In the genomic region with DNA sequence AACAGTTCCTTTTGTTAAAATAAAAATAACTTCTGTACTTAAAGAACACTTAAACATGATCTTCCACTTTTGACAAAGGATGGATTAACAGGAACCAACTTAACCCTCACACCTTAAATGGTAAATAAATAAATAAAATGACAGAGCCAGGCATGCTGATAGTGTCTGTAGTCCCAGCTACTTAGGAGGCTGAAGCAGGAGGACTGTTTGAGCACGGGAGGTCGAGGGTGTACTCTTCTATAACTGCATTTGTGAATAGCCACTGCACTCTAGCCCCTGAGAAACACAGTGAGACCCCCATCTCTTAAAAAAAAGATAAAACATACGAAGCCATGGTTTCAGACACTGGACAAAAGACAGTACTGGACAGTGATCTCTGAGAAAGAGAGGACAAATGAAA, we compare ENCODE assay signal across 16 cellular contexts. TPM values are rescaled to one million over a fixed set of nuclear protein-coding genes. Genes with fewer than 3 reads are reported as not detected.
DNase-seq lines count a peak whose midpoint lies in the region; ATAC-seq and TF ChIP-seq lines count a peak whose summit lies in the region.
"Had no signal": no experiment of that assay in that cellular context is flagged by ENCODE, and none has a peak within 500 bp of the region (broad histone marks: within the 10 kb centered on the region; RNA-seq: fewer than 3 reads in every experiment).

No MANE protein-coding gene starts in this region.

- peaks cover 100% of the 10 kb centered on the region for H3K79me2 ChIP-seq in GM23248 (ENCODE audit: insufficient read depth)

- H4K91ac ChIP-seq in IMR-90 (ENCODE audit: insufficient read depth, low read depth, low read length): no peak overlapping the region

- WGBS in GM23248 (ENCODE audit: low coverage in 1 of 2, low lambda C conversion rate in 2 of 2, missing lambda C conversion rate in 2 of 2), 2 experiments: 85 to 91% methylated on average over 3 of the region's 3 CpGs
- no CpG with 5 or more reads among the region's 3 CpGs for WGBS in IMR-90 (ENCODE audit: extremely low coverage in 2 of 2, insufficient read length in 1 of 2), 2 experiments
- 90 to 96% methylated on average over 3 of the region's 3 CpGs for WGBS in thyroid gland, 2 donors

- H4K20me1 ChIP-seq in GM23248 (ENCODE audit: insufficient read depth) (peaks cover 6% of the 10 kb centered on the region; the same call in 1 of the 2 replicates), IMR-90 (ENCODE audit: insufficient read depth, low read length) (peaks cover 56% of the 10 kb centered on the region)

- H3K9me2 ChIP-seq in GM23248 (ENCODE audit: insufficient read depth): no peaks in the 10 kb centered on the region

- H3K56ac ChIP-seq in IMR-90 (ENCODE audit: extremely low read depth, insufficient read depth, low read length): no peak overlapping the region

- H2BK120ac ChIP-seq in IMR-90 (ENCODE audit: low read depth, low read length): no peak overlapping the region

- no peak overlapping the region for H2BK15ac ChIP-seq in IMR-90 (ENCODE audit: low read depth, low read length)

- H3K27me3 Mint-ChIP-seq in effector memory CD8-positive, alpha-beta T cell: no peaks in the 10 kb centered on the region
- H3K27me3 Mint-ChIP-seq in natural killer cell treated with Interleukin-12 subunit alpha and Interleukin-12 subunit beta and Interleukin-15 and Interleukin-18, amount 100 ng/mL, for 72 hours: no peaks in the 10 kb centered on the region
- H3K27me3 Mint-ChIP-seq: CD8-positive, alpha-beta memory T cell had no signal

- BruUV-seq in IMR-90 (replicated peaks; lab: Mats Ljungman, UMichigan): no TSS peak

- H3K9me3 ChIP-seq in GM23248 (ENCODE audit: low read depth): no peaks in the 10 kb centered on the region
- peaks cover 4% of the 10 kb centered on the region for H3K9me3 ChIP-seq in IMR-90 (ENCODE audit: control insufficient read depth, insufficient read depth, low read length)
- no peaks in the 10 kb centered on the region for H3K9me3 ChIP-seq in thyroid gland

- H3K4me2 ChIP-seq in GM23248 (ENCODE audit: unreplicated experiment): peak overlapping the region; percentile 71
- no peak overlapping the region for H3K4me2 ChIP-seq in IMR-90 (ENCODE audit: low read depth, low read length)
- H3K4me2 ChIP-seq: BLaER1 had no signal

- no peak for ATAC-seq in IMR-90 (ENCODE audit: low read depth)
- no peak for ATAC-seq in effector memory CD8-positive, alpha-beta T cell (replicated peaks)
- no peak for ATAC-seq in natural killer cell treated with Interleukin-12 subunit alpha and Interleukin-12 subunit beta and Interleukin-15 and Interleukin-18, amount 100 ng/mL, for 72 hours
- ATAC-seq in GM18520 (IDR thresholded peaks at IDR 0.05; ENCODE audit: unreplicated experiment): no peak
- ATAC-seq: Panc1 had no signal

- no peak overlapping the region for H2BK5ac ChIP-seq in IMR-90 (ENCODE audit: low read depth, low read length, poor library complexity, severe bottlenecking)

- no peak overlapping the region for H4K8ac ChIP-seq in IMR-90 (ENCODE audit: low read depth in 2 of 2, low read length in 2 of 2)

- H2AK5ac ChIP-seq in IMR-90 (ENCODE audit: low read depth, low read length): 0 out of 2 replicates have a peak overlapping the region, but pooled peaks have one; percentile 2

- no peak overlapping the region for H2AFZ ChIP-seq in GM23248
- no peak overlapping the region for H2AFZ ChIP-seq in IMR-90 (replicated peaks; ENCODE audit: low read length, poor library complexity)

- H3F3A ChIP-seq in GM23248 (ENCODE audit: insufficient read depth): peaks cover 20% of the 10 kb centered on the region

- no peak for TF ChIP-seq POLR2A in IMR-90 (IDR thresholded peaks at IDR 0.05; ENCODE audit: low read depth, low read length)
- no peak for TF ChIP-seq POLR2A in thyroid gland (IDR thresholded peaks at IDR 0.05)

- peak overlapping the region; percentile 26 to 39 for H3K27ac Mint-ChIP-seq in effector memory CD8-positive, alpha-beta T cell
- H3K27ac Mint-ChIP-seq in natural killer cell treated with Interleukin-12 subunit alpha and Interleukin-12 subunit beta and Interleukin-15 and Interleukin-18, amount 100 ng/mL, for 72 hours: peak overlapping the region; percentile 20 to 47

- H3K79me1 ChIP-seq in IMR-90 (ENCODE audit: low read depth in 1 of 2, low read length in 2 of 2): peaks cover 19 to 39% of the 10 kb centered on the region in 2 experiments

- H3K9me3 Mint-ChIP-seq in effector memory CD8-positive, alpha-beta T cell: no peaks in the 10 kb centered on the region
- H3K9me3 Mint-ChIP-seq in natural killer cell treated with Interleukin-12 subunit alpha and Interleukin-12 subunit beta and Interleukin-15 and Interleukin-18, amount 100 ng/mL, for 72 hours: no peaks in the 10 kb centered on the region

- CTCF ChIA-PET in IMR-90 (lab: Yijun Ruan, JAX): no interaction called here

- H3K36me3 ChIP-seq in GM23248 (ENCODE audit: low read depth): peaks cover 6% of the 10 kb centered on the region
- peaks cover 4% of the 10 kb centered on the region for H3K36me3 ChIP-seq in IMR-90 (ENCODE audit: control insufficient read depth, insufficient read depth, low read length)
- peaks cover 0 to 3% of the 10 kb centered on the region in 2 donors for H3K36me3 ChIP-seq in thyroid gland

- no peak overlapping the region for H3K4me3 Mint-ChIP-seq in effector memory CD8-positive, alpha-beta T cell
- H3K4me3 Mint-ChIP-seq in natural killer cell treated with Interleukin-12 subunit alpha and Interleukin-12 subunit beta and Interleukin-15 and Interleukin-18, amount 100 ng/mL, for 72 hours: no peak overlapping the region

- H3K4me1 ChIP-seq in GM23248 (ENCODE audit: insufficient read depth) (peaks cover 26% of the 10 kb centered on the region), IMR-90 (ENCODE audit: control insufficient read depth, insufficient read depth, low read length) (peaks cover 7% of the 10 kb centered on the region), thyroid gland (peaks cover 14 to 20% of the 10 kb centered on the region in 2 donors)
- H3K4me1 ChIP-seq: BLaER1 had no signal

- H2AK9ac ChIP-seq in IMR-90 (replicated peaks; ENCODE audit: low read depth, low read length, poor library complexity): no peak overlapping the region

- peaks cover 15 to 36% of the 10 kb centered on the region in 2 donors for H3K4me1 Mint-ChIP-seq in effector memory CD8-positive, alpha-beta T cell (ENCODE audit: low read depth in 2 of 2)
- H3K4me1 Mint-ChIP-seq in natural killer cell treated with Interleukin-12 subunit alpha and Interleukin-12 subunit beta and Interleukin-15 and Interleukin-18, amount 100 ng/mL, for 72 hours (ENCODE audit: low read depth in 2 of 2): peaks cover 17 to 31% of the 10 kb centered on the region in 2 donors

- intact Hi-C loops in IMR-90 (cut with micrococcal nuclease): no loop called here
- intact Hi-C loops in thyroid gland (cut with DNase I): no loop called here

- 0 out of 2 replicates have a peak overlapping the region, but pooled peaks have one; percentile 1 for H3K9ac ChIP-seq in GM23248
- H3K9ac ChIP-seq in IMR-90 (ENCODE audit: low read depth, low read length): no peak overlapping the region
- H3K9ac ChIP-seq: BLaER1 had no signal

- peaks cover 3% of the 10 kb centered on the region for H3K9me1 ChIP-seq in IMR-90 (ENCODE audit: insufficient read depth, low read length)

- no peak overlapping the region for H3K18ac ChIP-seq in IMR-90 (ENCODE audit: low read depth, low read length)

- POLR2A ChIA-PET in IMR-90 (lab: Charles Lee; ENCODE audit: unreplicated experiment): no interaction called here

- dilution Hi-C loops in IMR-90 (cut with HindIII; ENCODE audit: low sequenced_read_pairs, unreplicated experiment): no loop called here

- no peak overlapping the region for H3K14ac ChIP-seq in IMR-90 (replicated peaks; ENCODE audit: low read depth, low read length)

- in situ Hi-C loops in GM23248 (cut with MboI) (no loop called here), IMR-90 (cut with MboI; ENCODE audit: low sequenced_read_pairs) (no loop called here)

- H3K27ac ChIP-seq in GM23248 (peak overlapping the region; percentile 25; the same call in 1 of the 2 replicates), IMR-90 (ENCODE audit: insufficient read depth, low read length) (no peak overlapping the region), thyroid gland (no peak overlapping the region)
- H3K27ac ChIP-seq: BLaER1 had no signal

- H3K27me3 ChIP-seq in GM23248 (replicated peaks; ENCODE audit: insufficient read depth) (no peaks in the 10 kb centered on the region), IMR-90 (ENCODE audit: control insufficient read depth, insufficient read depth, low read length) (no peaks in the 10 kb centered on the region), thyroid gland (no peaks in the 10 kb centered on the region)
- H3K27me3 ChIP-seq: BLaER1 had no signal

- no peak overlapping the region for H3K4me3 ChIP-seq in GM23248
- no peak overlapping the region for H3K4me3 ChIP-seq in IMR-90 (ENCODE audit: insufficient read depth, low read depth, low read length)
- no peak overlapping the region for H3K4me3 ChIP-seq in thyroid gland (replicated peaks in 1 of 3)
- H3K4me3 ChIP-seq: BLaER1 had no signal

- TF ChIP-seq CTCF in IMR-90 (conservative IDR thresholded peaks at IDR 0.05; ENCODE audit: low read depth, low read length): no peak
- no peak for TF ChIP-seq CTCF in thyroid gland (IDR thresholded peaks at IDR 0.05)

- no peak overlapping the region for H4K5ac ChIP-seq in IMR-90 (ENCODE audit: low read depth, low read length)

- peaks cover 13% of the 10 kb centered on the region for H3K36me3 Mint-ChIP-seq in effector memory CD8-positive, alpha-beta T cell (ENCODE audit: insufficient read depth)
- H3K36me3 Mint-ChIP-seq in natural killer cell treated with Interleukin-12 subunit alpha and Interleukin-12 subunit beta and Interleukin-15 and Interleukin-18, amount 100 ng/mL, for 72 hours: peaks cover 31% of the 10 kb centered on the region

- H2BK20ac ChIP-seq in IMR-90 (ENCODE audit: low read depth, low read length): no peak overlapping the region

- no peak overlapping the region for H3K4ac ChIP-seq in IMR-90 (ENCODE audit: low read depth, low read length)

- DNase-seq in GM23248 (no peak), IMR-90 (no peak), pons (ENCODE audit: low spot score) (no peak), thyroid gland (no peak)
- no peak for DNase-seq in effector memory CD8-positive, alpha-beta T cell
- no peak for DNase-seq in natural killer cell treated with Interleukin-12 subunit alpha and Interleukin-12 subunit beta and Interleukin-15 and Interleukin-18, amount 100 ng/mL, for 72 hours (ENCODE audit: low spot score)
- DNase-seq: CD8-positive, alpha-beta memory T cell; Kasumi-1; NCI-H1417 treated with DMSO at 0.1 percent for 48 hours; NCI-H2029; NCI-H2171 treated with DMSO at 0.1 percent for 48 hours; NCI-H774; Right ventricle myocardium superior had no signal

- H3K23ac ChIP-seq in IMR-90 (ENCODE audit: low read depth, low read length): no peak overlapping the region

- no peak for TF ChIP-seq RAD21 in IMR-90 (IDR thresholded peaks at IDR 0.05; ENCODE audit: low read length)

RNA-seq across cellular contexts. Expression of gene PPP4R1, which starts 17.5 kb away (rescaled TPM):
- total RNA-seq in GM23248 (2014; rRNA removed; shearing (Covaris generic)): 85.5 and 97.9 TPM in 2 replicates
- polyA plus RNA-seq in GM23248 (2016; fragmentation: Nextera tagmentation; extraction: Ambion mirVana) (31.8 and 33.0 TPM in 2 replicates), IMR-90 (2012; rRNA removed) (70.9 and 80.6 TPM in 2 replicates)
- total RNA-seq in IMR-90 (2012; rRNA removed) (123 and 131 TPM in 2 replicates), thyroid gland (100 to 1,000 TPM in 3 of 4 donors, 10 to 100 TPM in 1; 95.5 to 170 (median 110) TPM)
- 40.7 and 121 TPM in 2 replicates for polyA plus RNA-seq in IMR-90 (2012; cell fraction: cytosol; rRNA removed)
- polyA plus RNA-seq in IMR-90 (2012; cell fraction: nucleus; rRNA removed; ENCODE audit: low replicate concordance): 131 and 135 TPM in 2 replicates
- 10 to 100 TPM; 53.9 to 65.5 TPM for total RNA-seq in natural killer cell treated with Interleukin-12 subunit alpha and Interleukin-12 subunit beta and Interleukin-15 and Interleukin-18, amount 100 ng/mL, for 72 hours
